ENCODE assay signal across 21 cellular contexts in genomic region chr7:1897076-1897860, GRCh38.
DNase-seq lines count a peak whose midpoint lies in the region; ATAC-seq and TF ChIP-seq lines count a peak whose summit lies in the region.
"Had no signal": no experiment of that assay in that cellular context is flagged by ENCODE, and none has a peak within 500 bp of the region (broad histone marks: within the 10 kb centered on the region; RNA-seq: fewer than 3 reads in every experiment).

No MANE protein-coding gene starts in this region.

- ATAC-seq in activated naive CD4-positive, alpha-beta T cell treated with anti-CD3 and anti-CD28 coated beads, Interleukin-2, amount 50 U/mL, for 72 hours = peak in 1 of 2 donors; percentile 33
- no peak for ATAC-seq in IMR-90 (ENCODE audit: low read depth)

- H3K36me3 ChIP-seq in IMR-90 (ENCODE audit: control insufficient read depth, insufficient read depth, low read length) = peaks cover 7% of the 10 kb centered on the region; the same call in 1 of the 2 replicates
- H3K36me3 ChIP-seq in osteoblast (ENCODE audit: insufficient read depth, low read length) = peaks cover 10% of the 10 kb centered on the region
- H3K36me3 ChIP-seq: adrenal gland, BE2C, cardiac muscle cell, uterus had no signal

- peaks cover 4% of the 10 kb centered on the region; the same call in 1 of the 2 replicates for H4K20me1 ChIP-seq in IMR-90 (ENCODE audit: insufficient read depth, low read length)
- H4K20me1 ChIP-seq in osteoblast (ENCODE audit: insufficient read depth, low read length) = peaks cover 4% of the 10 kb centered on the region

- H3K4me1 ChIP-seq in IMR-90 (ENCODE audit: control insufficient read depth, insufficient read depth, low read length) (peaks cover 10% of the 10 kb centered on the region), osteoblast (ENCODE audit: insufficient read depth, low read length) (peaks cover 23% of the 10 kb centered on the region)
- H3K4me1 ChIP-seq: adrenal gland, suprapubic skin, uterus had no signal

- no peak overlapping the region for H3K4ac ChIP-seq in IMR-90 (ENCODE audit: low read depth, low read length)

- H3K23ac ChIP-seq in IMR-90 (ENCODE audit: low read depth, low read length) = no peak overlapping the region

- H3K79me1 ChIP-seq in IMR-90 (ENCODE audit: low read depth in 1 of 2, low read length in 2 of 2) = no peaks in the 10 kb centered on the region; a peak in 1 of 4 replicates

- no peak overlapping the region for H2BK15ac ChIP-seq in IMR-90 (ENCODE audit: low read depth, low read length)

- no peak overlapping the region for H4K8ac ChIP-seq in IMR-90 (ENCODE audit: low read depth in 2 of 2, low read length in 2 of 2)

- POLR2A ChIA-PET in IMR-90 (lab: Charles Lee; ENCODE audit: unreplicated experiment) = no interaction called here

- H2AK5ac ChIP-seq in IMR-90 (ENCODE audit: low read depth, low read length) = 0 out of 2 replicates have a peak overlapping the region, but pooled peaks have one; percentile 39

- WGBS in IMR-90 (ENCODE audit: extremely low coverage in 2 of 2, insufficient read length in 1 of 2), 2 experiments = 88% methylated on average over 25 of the region's 41 CpGs; no CpG with 5 or more reads in 1 of the 2 experiments

- H3K4me3 ChIP-seq in IMR-90 (ENCODE audit: insufficient read depth, low read depth, low read length) (no peak overlapping the region), osteoblast (ENCODE audit: insufficient read depth, low read length) (no peak overlapping the region)
- H3K4me3 ChIP-seq: adrenal gland, cardiac muscle cell, lung, suprapubic skin, uterus had no signal

- no peak overlapping the region for H3K9ac ChIP-seq in IMR-90 (ENCODE audit: low read depth, low read length)

- H3K4me1 Mint-ChIP-seq in activated naive CD4-positive, alpha-beta T cell treated with anti-CD3 and anti-CD28 coated beads, Interleukin-2, amount 10 ng/mL, durations not matched to agents 7 days and 5 days = peaks cover 9% of the 10 kb centered on the region
- no peaks in the 10 kb centered on the region for H3K4me1 Mint-ChIP-seq in chondrocyte (ENCODE audit: low read depth)

- CTCF ChIA-PET in activated naive CD4-positive, alpha-beta T cell treated with anti-CD3 and anti-CD28 coated beads, Interleukin-2, amount 10 ng/mL, durations not matched to agents 7 days and 5 days (lab: Charles Lee) = no interaction called here
- CTCF ChIA-PET in IMR-90 (lab: Yijun Ruan, JAX) = no interaction called here

- H3K27ac ChIP-seq in IMR-90 (ENCODE audit: insufficient read depth, low read length) (no peak overlapping the region), osteoblast (ENCODE audit: low read depth, low read length) (no peak overlapping the region)
- H3K27ac ChIP-seq: adrenal gland, cardiac muscle cell, suprapubic skin, uterus had no signal

- H3K36me3 Mint-ChIP-seq in activated naive CD4-positive, alpha-beta T cell treated with anti-CD3 and anti-CD28 coated beads, Interleukin-2, amount 50 U/mL, for 72 hours = no peaks in the 10 kb centered on the region
- peaks cover 18% of the 10 kb centered on the region for H3K36me3 Mint-ChIP-seq in activated naive CD4-positive, alpha-beta T cell treated with anti-CD3 and anti-CD28 coated beads, Interleukin-2, amount 10 ng/mL, durations not matched to agents 7 days and 5 days
- no peaks in the 10 kb centered on the region for H3K36me3 Mint-ChIP-seq in chondrocyte (ENCODE audit: low read depth)

- in situ Hi-C loops in IMR-90 (cut with MboI; ENCODE audit: low sequenced_read_pairs) = no loop called here

- H3K9me3 ChIP-seq in IMR-90 (ENCODE audit: control insufficient read depth, insufficient read depth, low read length) (no peaks in the 10 kb centered on the region), osteoblast (ENCODE audit: low read depth, low read length) (no peaks in the 10 kb centered on the region)
- H3K9me3 ChIP-seq: adrenal gland, BE2C, suprapubic skin, uterus had no signal

- no peaks in the 10 kb centered on the region for H3K9me3 Mint-ChIP-seq in activated naive CD4-positive, alpha-beta T cell treated with anti-CD3 and anti-CD28 coated beads, Interleukin-2, amount 50 U/mL, for 72 hours
- no peaks in the 10 kb centered on the region for H3K9me3 Mint-ChIP-seq in activated naive CD4-positive, alpha-beta T cell treated with anti-CD3 and anti-CD28 coated beads, Interleukin-2, amount 10 ng/mL, durations not matched to agents 7 days and 5 days
- H3K9me3 Mint-ChIP-seq in chondrocyte (ENCODE audit: low read depth) = no peaks in the 10 kb centered on the region
- H3K9me3 Mint-ChIP-seq: dendritic cell treated with granulocyte-macrophage colony-stimulating factor and Interleukin-4, amounts not matched to agents 40 ng/mL and 50 ng/mL, for 4 days had no signal

- H3K27me3 Mint-ChIP-seq in activated naive CD4-positive, alpha-beta T cell treated with anti-CD3 and anti-CD28 coated beads, Interleukin-2, amount 10 ng/mL, durations not matched to agents 7 days and 5 days = no peaks in the 10 kb centered on the region
- H3K27me3 Mint-ChIP-seq in chondrocyte (ENCODE audit: low read depth) = no peaks in the 10 kb centered on the region
- H3K27me3 Mint-ChIP-seq: dendritic cell treated with granulocyte-macrophage colony-stimulating factor and Interleukin-4, amounts not matched to agents 40 ng/mL and 50 ng/mL, for 4 days; progenitor cell of endocrine pancreas had no signal

- H4K91ac ChIP-seq in IMR-90 (ENCODE audit: insufficient read depth, low read depth, low read length) = no peak overlapping the region

- H3K27me3 ChIP-seq in IMR-90 (ENCODE audit: control insufficient read depth, insufficient read depth, low read length) (no peaks in the 10 kb centered on the region), osteoblast (ENCODE audit: insufficient read depth, low read length) (no peaks in the 10 kb centered on the region)
- H3K27me3 ChIP-seq: adrenal gland, BE2C, cardiac muscle cell, suprapubic skin, uterus had no signal

- no peak overlapping the region for H2AK9ac ChIP-seq in IMR-90 (replicated peaks; ENCODE audit: low read depth, low read length, poor library complexity)

- H3K9me1 ChIP-seq in IMR-90 (ENCODE audit: insufficient read depth, low read length) = peaks cover 9% of the 10 kb centered on the region

- no peaks in the 10 kb centered on the region for H3K79me2 ChIP-seq in osteoblast (ENCODE audit: insufficient read depth, low read length)

- H2AFZ ChIP-seq in IMR-90 (replicated peaks; ENCODE audit: low read length, poor library complexity) (no peak overlapping the region), osteoblast (ENCODE audit: low read length) (no peak overlapping the region)

- no peak overlapping the region for H4K5ac ChIP-seq in IMR-90 (ENCODE audit: low read depth, low read length)

- no peak overlapping the region for H3K56ac ChIP-seq in IMR-90 (ENCODE audit: extremely low read depth, insufficient read depth, low read length)

- H2BK20ac ChIP-seq in IMR-90 (ENCODE audit: low read depth, low read length) = no peak overlapping the region

- no peak overlapping the region for H3K14ac ChIP-seq in IMR-90 (replicated peaks; ENCODE audit: low read depth, low read length)

- dilution Hi-C loops in IMR-90 (cut with HindIII; ENCODE audit: low sequenced_read_pairs, unreplicated experiment) = no loop called here

- no peak for TF ChIP-seq RAD21 in IMR-90 (IDR thresholded peaks at IDR 0.05; ENCODE audit: low read length)

- H3K4me2 ChIP-seq in IMR-90 (ENCODE audit: low read depth, low read length) (no peak overlapping the region), osteoblast (ENCODE audit: insufficient read depth, low read length) (no peak overlapping the region)

- TF ChIP-seq CTCF in IMR-90 (conservative IDR thresholded peaks at IDR 0.05; ENCODE audit: low read depth, low read length) (no peak), chondrocyte (IDR thresholded peaks at IDR 0.05) (no peak), osteoblast (IDR thresholded peaks at IDR 0.05; ENCODE audit: extremely low read depth, low read depth, low read length) (no peak)

- H2BK120ac ChIP-seq in IMR-90 (ENCODE audit: low read depth, low read length) = no peak overlapping the region

- H3K18ac ChIP-seq in IMR-90 (ENCODE audit: low read depth, low read length) = no peak overlapping the region

- peak overlapping the region; percentile 44 to 77 for H3K27ac Mint-ChIP-seq in activated naive CD4-positive, alpha-beta T cell treated with anti-CD3 and anti-CD28 coated beads, Interleukin-2, amount 50 U/mL, for 72 hours
- no peak overlapping the region for H3K27ac Mint-ChIP-seq in activated naive CD4-positive, alpha-beta T cell treated with anti-CD3 and anti-CD28 coated beads, Interleukin-2, amount 10 ng/mL, durations not matched to agents 7 days and 5 days
- no peak overlapping the region for H3K27ac Mint-ChIP-seq in chondrocyte (ENCODE audit: unreplicated experiment)
- H3K27ac Mint-ChIP-seq: dendritic cell treated with granulocyte-macrophage colony-stimulating factor and Interleukin-4, amounts not matched to agents 40 ng/mL and 50 ng/mL, for 4 days; progenitor cell of endocrine pancreas had no signal

- no TSS peak for BruUV-seq in IMR-90 (replicated peaks; lab: Mats Ljungman, UMichigan)

- TF ChIP-seq POLR2A in IMR-90 (IDR thresholded peaks at IDR 0.05; ENCODE audit: low read depth, low read length) = no peak

- intact Hi-C loops in IMR-90 (cut with micrococcal nuclease) = no loop called here

- no peak for DNase-seq in activated naive CD4-positive, alpha-beta T cell treated with anti-CD3 and anti-CD28 coated beads, Interleukin-2, amount 50 U/mL, for 72 hours (ENCODE audit: low spot score in 2 of 2)
- no peak for DNase-seq in activated naive CD4-positive, alpha-beta T cell treated with anti-CD3 and anti-CD28 coated beads, Interleukin-2, amount 10 ng/mL, durations not matched to agents 7 days and 5 days
- peak; percentile 34 for DNase-seq in IMR-90
- peak; percentile 78 for DNase-seq in chondrocyte (ENCODE audit: low spot score)
- DNase-seq in osteoblast (ENCODE audit: insufficient read length, low spot score, missing footprints) = peak; percentile 73
- no peak for DNase-seq in C1 segment of cervical spinal cord (lab: John Stamatoyannopoulos, UW)
- no peak for DNase-seq in NOMO-1 treated with DMSO at 0.1 percent for 48 hours (lab: John Stamatoyannopoulos, UW; ENCODE audit: unreplicated experiment)
- DNase-seq in AML-193 (lab: John Stamatoyannopoulos, UW) = no peak
- DNase-seq: activated gamma-delta T cell, adrenal gland, BE2C, EL, NCI-H1092 treated with DMSO at 0.1 percent for 48 hours, NCI-H187 treated with DMSO at 0.1 percent for 48 hours, NCI-H69, uterus had no signal

- H3K4me3 Mint-ChIP-seq in activated naive CD4-positive, alpha-beta T cell treated with anti-CD3 and anti-CD28 coated beads, Interleukin-2, amount 10 ng/mL, durations not matched to agents 7 days and 5 days = no peak overlapping the region
- no peak overlapping the region for H3K4me3 Mint-ChIP-seq in chondrocyte (ENCODE audit: unreplicated experiment)
- H3K4me3 Mint-ChIP-seq: dendritic cell treated with granulocyte-macrophage colony-stimulating factor and Interleukin-4, amounts not matched to agents 40 ng/mL and 50 ng/mL, for 4 days had no signal

- H2BK5ac ChIP-seq in IMR-90 (ENCODE audit: low read depth, low read length, poor library complexity, severe bottlenecking) = no peak overlapping the region

TF ChIP-seq in IMR-90, 13 proteins besides CTCF, POLR2A, EP300 and RAD21 (continues in another document):
- TF ChIP-seq MAFK (IDR thresholded peaks at IDR 0.05; ENCODE audit: low read depth, low read length) = no peak
- TF ChIP-seq MXI1 (IDR thresholded peaks at IDR 0.05; ENCODE audit: borderline replicate concordance, low read depth, low read length) = no peak
- TF ChIP-seq CEBPB (IDR thresholded peaks at IDR 0.05; ENCODE audit: low read depth, low read length) = no peak

Comparison
In these comparisons a context has a peak if more than half of its experiments do, and no peak if none do; other contexts are left out.
1. H3K27ac Mint-ChIP-seq: peak in activated naive CD4-positive, alpha-beta T cell treated with anti-CD3 and anti-CD28 coated beads, Interleukin-2, amount 50 U/mL, for 72 hours (2 of 2); none in activated naive CD4-positive, alpha-beta T cell treated with anti-CD3 and anti-CD28 coated beads, Interleukin-2, amount 10 ng/mL, durations not matched to agents 7 days and 5 days (single experiment) and chondrocyte (single experiment).
2. DNase-seq: peak in IMR-90 (single experiment), chondrocyte (single experiment) and osteoblast (single experiment); none in activated naive CD4-positive, alpha-beta T cell treated with anti-CD3 and anti-CD28 coated beads, Interleukin-2, amount 50 U/mL, for 72 hours (0 of 2), activated naive CD4-positive, alpha-beta T cell treated with anti-CD3 and anti-CD28 coated beads, Interleukin-2, amount 10 ng/mL, durations not matched to agents 7 days and 5 days (single experiment), C1 segment of cervical spinal cord (0 of 14), NOMO-1 treated with DMSO at 0.1 percent for 48 hours (single experiment) and AML-193 (0 of 2).